8 cellular contexts compared by ENCODE assay signal in genomic region chr1:185156854-185157598, GRCh38. TPM values are rescaled to one million over a fixed set of nuclear protein-coding genes. Genes with fewer than 3 reads are reported as not detected.
DNase-seq lines count a peak whose midpoint lies in the region; ATAC-seq and TF ChIP-seq lines count a peak whose summit lies in the region.

SWT1 (plus strand) TSS chr1:185157167; CDS start chr1:185160842, 3,675 bp downstream.
TRMT1L (minus strand) TSS chr1:185156953; CDS start chr1:185156712, 241 bp downstream.

- ATAC-seq in HG02623 (IDR thresholded peaks at IDR 0.05; ENCODE audit: unreplicated experiment) (peak; percentile 89), Right ventricle myocardium inferior (peak; percentile 98)

- intact Hi-C loops in Right ventricle myocardium inferior (cut with DNase I) (loop anchor here (2.0 to 10.0 kb wide), 4 partner anchors 112 to 400 kb away; partner anchors contain the start of genes IVNS1ABP and RNF2), ovary (cut with DNase I) (loop anchor here in 2 of 4 donors (5.0 to 10.0 kb wide), 2 partner anchors 112 to 160 kb away; partner anchors contain the start of genes IVNS1ABP (in 1 of the 2) and RNF2 (in 1 of the 2)), thyroid gland (cut with DNase I) (no loop called here)

- TF ChIP-seq POLR2A in ovary (IDR thresholded peaks at IDR 0.05) (peak; percentile 99), thyroid gland (IDR thresholded peaks at IDR 0.05) (peak; percentile 87 to 99)

- no peak for TF ChIP-seq EP300 in ovary (IDR thresholded peaks at IDR 0.05)

- H3K36me3 ChIP-seq in ovary: no peaks in the 10 kb centered on the region
- no peaks in the 10 kb centered on the region for H3K36me3 ChIP-seq in thyroid gland

- H3K27me3 ChIP-seq in ovary: no peaks in the 10 kb centered on the region
- H3K27me3 ChIP-seq in thyroid gland: no peaks in the 10 kb centered on the region

- 0 to 1% (median 0%) methylated on average over 62 to 63 of the region's 63 CpGs for WGBS in ovary, 3 donors
- 0% methylated on average over 24 to 42 of the region's 63 CpGs for WGBS in thyroid gland, 2 donors

- POLR2A ChIA-PET in GM10248 (lab: Yijun Ruan, JAX): interaction anchor here (0.5 to 1.3 kb wide), 3 partner anchors 160 to 764 kb away, joined by 4 to 5 read pairs (median 5); partner anchors contain the start of genes IVNS1ABP and NIBAN1

- H3K4me3 ChIP-seq in ovary (peak within 1 kb of the TSS; percentile 87), thyroid gland (replicated peaks in 1 of 3) (peak within 1 kb of the TSS; percentile 44 to 84 (median 79))

- DNase-seq in GM10248 (ENCODE audit: extremely low spot score) (peak; percentile 94), NCI-H1105 (lab: John Stamatoyannopoulos, UW) (peak; percentile 99), SKM-1 treated with dmso at 0.1 percent for 144 hours (lab: John Stamatoyannopoulos, UW; ENCODE audit: unreplicated experiment) (peak; percentile 100), Right ventricle myocardium inferior (ENCODE audit: missing footprints) (peak; percentile 100), ovary (peak; percentile 98 to 99 (median 99)), thyroid gland (peak; percentile 100)
- peak; percentile 99 for DNase-seq in activated naive CD8-positive, alpha-beta T cell treated with anti-CD3 and anti-CD28 coated beads, Interleukin-2, amount 50 U/mL, for 16 hours (ENCODE audit: low read depth, low spot score)

- H3K27ac ChIP-seq in ovary (peak within 1 kb of the TSS; percentile 99 to 100), thyroid gland (peak within 1 kb of the TSS; percentile 96 to 98 (median 98))

- H3K9me3 ChIP-seq in ovary (no peaks in the 10 kb centered on the region), thyroid gland (no peaks in the 10 kb centered on the region)

- TF ChIP-seq CTCF in GM10248 (IDR thresholded peaks at IDR 0.05; ENCODE audit: control extremely low read depth, extremely low read depth, low read depth, missing control alignments): no peak
- TF ChIP-seq CTCF in ovary (IDR thresholded peaks at IDR 0.05): no peak
- no peak for TF ChIP-seq CTCF in thyroid gland (IDR thresholded peaks at IDR 0.05)

- CTCF ChIA-PET in GM10248 (lab: Yijun Ruan, JAX): interaction anchor here (1.2 to 6.8 kb wide), 6 partner anchors 11 to 524 kb away, joined by 3 to 66 read pairs (median 4); no protein-coding TSS in a partner anchor

- peaks cover 2% of the 10 kb centered on the region for H3K4me1 ChIP-seq in ovary (ENCODE audit: insufficient read depth)
- peaks cover 12 to 22% of the 10 kb centered on the region in 2 donors for H3K4me1 ChIP-seq in thyroid gland

RNA-seq across cellular contexts. Expression of gene SWT1, which starts in this region (rescaled TPM):
- total RNA-seq in Right ventricle myocardium inferior (5.2 TPM), ovary (10 to 100 TPM in 2 of 7 donors, 1 to 10 TPM in 5; 7.8 to 16.6 (median 9.4) TPM), thyroid gland (10 to 100 TPM in 2 of 4 donors, 1 to 10 TPM in 2; 9.4 to 13.4 (median 11.4) TPM)
- polyA plus RNA-seq in ovary: 1 to 10 TPM; 3.3 to 5.9 TPM

RNA-seq across cellular contexts. Expression of gene TRMT1L, which starts in this region (rescaled TPM):
- total RNA-seq in Right ventricle myocardium inferior (27.6 TPM), ovary (10 to 100 TPM; 13.1 to 24.9 (median 20.2) TPM), thyroid gland (10 to 100 TPM; 25.2 to 31.7 (median 27.1) TPM)
- 10 to 100 TPM in 1 of 2 donors, 1 to 10 TPM in 1; 8.0 to 15.8 TPM for polyA plus RNA-seq in ovary

Comparison
In these comparisons a context has a peak if more than half of its experiments do, and no peak if none do; other contexts are left out.
1. Peak in every context shown above with its lines: DNase-seq, ATAC-seq, H3K4me3 ChIP-seq and H3K27ac ChIP-seq.